Comparison of ENCODE assay signal across 12 cellular contexts in the genomic region with DNA sequence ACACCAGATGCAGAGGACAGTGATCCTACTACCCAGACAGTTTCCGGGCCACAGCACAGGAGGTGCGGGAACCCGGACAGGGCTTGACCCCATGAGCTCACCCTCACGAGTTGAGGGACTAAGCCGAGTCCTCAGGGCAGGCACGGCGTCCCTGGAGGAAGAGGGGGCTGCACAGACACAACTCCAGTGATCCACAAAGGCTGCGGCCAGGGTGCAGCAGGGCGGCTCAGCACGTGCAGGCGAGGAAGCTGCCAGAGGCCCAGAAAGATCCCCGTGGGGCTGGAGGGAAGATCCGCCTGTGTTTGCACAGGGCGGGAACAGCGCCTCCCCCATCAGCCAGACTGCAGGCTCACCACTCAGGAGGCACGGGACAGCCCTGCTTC. TPM values are rescaled to one million over a fixed set of nuclear protein-coding genes. Genes with fewer than 3 reads are reported as not detected.
DNase-seq lines count a peak whose midpoint lies in the region; ATAC-seq, FAIRE-seq and TF ChIP-seq lines count a peak whose summit lies in the region.
"Had no signal": no experiment of that assay in that cellular context is flagged by ENCODE, and none has a peak within 500 bp of the region (broad histone marks: within the 10 kb centered on the region; RNA-seq: fewer than 3 reads in every experiment).

No MANE protein-coding gene starts in this region.

- ATAC-seq in Right ventricle myocardium inferior (peak; percentile 37), lower lobe of right lung (peak in 1 of 2 donors; percentile 2)

- H3K4me3 ChIP-seq in lower lobe of right lung = peak overlapping the region; percentile 67
- H3K4me3 ChIP-seq in uterus = peak overlapping the region in 1 of 2 donors; percentile 58
- H3K4me3 ChIP-seq in small intestine (ENCODE audit: low read depth in 1 of 2, low read length in 2 of 2) = no peak overlapping the region
- no peak overlapping the region for H3K4me3 ChIP-seq in brain microvascular endothelial cell (ENCODE audit: low read depth, low read length)
- no peak overlapping the region for H3K4me3 ChIP-seq in CD4-positive, alpha-beta memory T cell (ENCODE audit: low read length in 2 of 2)

- H3K4me1 Mint-ChIP-seq in brain = peaks cover 32% of the 10 kb centered on the region
- H3K4me1 Mint-ChIP-seq in CD4-positive, alpha-beta memory T cell = peaks cover 5 to 18% (median 9%) of the 10 kb centered on the region in 4 donors

- no peak for FAIRE-seq in small intestine (lab: Jason Lieb, UNC)
- FAIRE-seq: bronchial epithelial cell had no signal

- H3K27ac Mint-ChIP-seq in brain = peak overlapping the region in 1 of 5 experiments; percentile 93
- no peak overlapping the region for H3K27ac Mint-ChIP-seq in CD4-positive, alpha-beta memory T cell

- intact Hi-C loops in Right ventricle myocardium inferior (cut with DNase I) (loop anchor here (2.0 to 10.0 kb wide), 3 partner anchors 480 to 1194 kb away; a partner anchor contains a TSS), cardiac septum (cut with DNase I) (loop anchor here (2.0 kb wide), 2 partner anchors 472 to 1192 kb away; no protein-coding TSS in a partner anchor), lower lobe of right lung (cut with DNase I) (no loop called here), uterus (cut with DNase I; ENCODE audit: low total_unique reads) (no loop called here)
- intact Hi-C loops in CD4-positive, alpha-beta memory T cell (cut with micrococcal nuclease) = loop anchor here (2.0 to 10.0 kb wide), 2 partner anchors 14 to 110 kb away; a partner anchor contains a TSS

- H3K27me3 ChIP-seq in lower lobe of right lung (ENCODE audit: low read depth) = no peaks in the 10 kb centered on the region
- H3K27me3 ChIP-seq in uterus = no peaks in the 10 kb centered on the region
- H3K27me3 ChIP-seq in small intestine (ENCODE audit: control insufficient read depth in 2 of 2, insufficient read depth in 2 of 2, low read length in 2 of 2) = no peaks in the 10 kb centered on the region
- no peaks in the 10 kb centered on the region for H3K27me3 ChIP-seq in brain microvascular endothelial cell (replicated peaks)
- peaks cover 9% of the 10 kb centered on the region for H3K27me3 ChIP-seq in CD4-positive, alpha-beta memory T cell (ENCODE audit: insufficient read depth, low read length)
- H3K27me3 ChIP-seq: upper lobe of left lung had no signal

- DNase-seq in Right ventricle myocardium inferior (ENCODE audit: missing footprints) (peak; percentile 67), cardiac septum (ENCODE audit: low spot score) (no peak), lower lobe of right lung (no peak), uterus (peak; percentile 43 to 64), small intestine (no peak), brain microvascular endothelial cell (no peak)
- no peak for DNase-seq in CD4-positive, alpha-beta memory T cell

- POLR2A ChIA-PET in CD4-positive, alpha-beta memory T cell (lab: Charles Lee; ENCODE audit: partially characterized antibody) = no interaction called here

- H3K4me1 ChIP-seq in lower lobe of right lung (peaks cover 14% of the 10 kb centered on the region), uterus (no peaks in the 10 kb centered on the region), small intestine (ENCODE audit: control insufficient read depth in 2 of 2, insufficient read depth in 1 of 2, low read depth in 1 of 2, low read length in 1 of 2) (no peaks in the 10 kb centered on the region)
- H3K4me1 ChIP-seq in CD4-positive, alpha-beta memory T cell (ENCODE audit: insufficient read depth, low read length) = peaks cover 14% of the 10 kb centered on the region

- H3K9me3 ChIP-seq in lower lobe of right lung (no peaks in the 10 kb centered on the region), uterus (no peaks in the 10 kb centered on the region), small intestine (ENCODE audit: control insufficient read depth, low read depth) (no peaks in the 10 kb centered on the region)
- H3K9me3 ChIP-seq in CD4-positive, alpha-beta memory T cell (ENCODE audit: control insufficient read depth in 1 of 2, low read length in 2 of 2) = no peaks in the 10 kb centered on the region
- H3K9me3 ChIP-seq: HAP-1, spleen, upper lobe of left lung had no signal

- H3K27me3 Mint-ChIP-seq in brain = peaks cover 40% of the 10 kb centered on the region
- H3K27me3 Mint-ChIP-seq in CD4-positive, alpha-beta memory T cell = peaks cover 32 to 41% of the 10 kb centered on the region in 2 donors

- no peaks in the 10 kb centered on the region for H3K9me3 Mint-ChIP-seq in brain
- no peaks in the 10 kb centered on the region for H3K9me3 Mint-ChIP-seq in CD4-positive, alpha-beta memory T cell

- peak overlapping the region in 4 of 5 experiments; percentile 85 to 92 (median 86) for H3K4me3 Mint-ChIP-seq in brain
- H3K4me3 Mint-ChIP-seq in CD4-positive, alpha-beta memory T cell = peak overlapping the region in 3 of 8 donors; percentile 93 to 94 (median 94)

- CTCF ChIA-PET in CD4-positive, alpha-beta memory T cell (lab: Charles Lee; ENCODE audit: partially characterized antibody) = interaction anchor here (1.0 to 7.6 kb wide), 8 partner anchors 9 to 1195 kb away, joined by 3 to 70 read pairs (median 10); no protein-coding TSS in a partner anchor

- H3K27ac ChIP-seq in lower lobe of right lung (no peak overlapping the region), uterus (peak overlapping the region; percentile 71 to 81), small intestine (ENCODE audit: low read depth in 1 of 2, low read length in 1 of 2) (no peak overlapping the region), brain microvascular endothelial cell (no peak overlapping the region)
- no peak overlapping the region for H3K27ac ChIP-seq in CD4-positive, alpha-beta memory T cell (ENCODE audit: low read depth, low read length)

- TF ChIP-seq POLR2A in uterus (IDR thresholded peaks at IDR 0.05) = no peak

- TF ChIP-seq CTCF in brain (conservative IDR thresholded peaks at IDR 0.05) (no peak), lower lobe of right lung (IDR thresholded peaks at IDR 0.05) (no peak), uterus (IDR thresholded peaks at IDR 0.05) (no peak), brain microvascular endothelial cell (IDR thresholded peaks at IDR 0.05; ENCODE audit: low read depth, low read length, missing control alignments) (no peak)

- in situ Hi-C loops in brain microvascular endothelial cell (cut with HindIII; ENCODE audit: low pct_ligation_motif_present, low sequenced_read_pairs) = loop anchor here (25.0 kb wide), 1 partner anchor 1203 kb away; no protein-coding TSS in a partner anchor

- 46 to 49% (median 46%) methylated on average over 16 of the region's 16 CpGs for WGBS in small intestine, 3 donors

- H3K36me3 ChIP-seq in lower lobe of right lung (no peaks in the 10 kb centered on the region), uterus (no peaks in the 10 kb centered on the region), small intestine (ENCODE audit: control insufficient read depth in 2 of 2, insufficient read depth in 2 of 2, low read length in 2 of 2) (no peaks in the 10 kb centered on the region), brain microvascular endothelial cell (replicated peaks) (no peaks in the 10 kb centered on the region)
- no peaks in the 10 kb centered on the region for H3K36me3 ChIP-seq in CD4-positive, alpha-beta memory T cell (ENCODE audit: insufficient read depth, low read length)
- H3K36me3 ChIP-seq: HAP-1, spleen, upper lobe of left lung had no signal

- no peaks in the 10 kb centered on the region for H3K36me3 Mint-ChIP-seq in brain
- H3K36me3 Mint-ChIP-seq in CD4-positive, alpha-beta memory T cell = no peaks in the 10 kb centered on the region

RNA-seq across cellular contexts. Expression of a gene that starts 45.9 kb away (rescaled TPM):
- not detected for total RNA-seq in Right ventricle myocardium inferior
- not detected for total RNA-seq in cardiac septum
- not detected for polyA plus RNA-seq in brain (ENCODE audit: insufficient read depth, low read depth, low replicate concordance)
- not detected for total RNA-seq in lower lobe of right lung
- under 1 TPM in 1 of 4 donors, not detected in 3; 0.69 TPM for total RNA-seq in uterus
- polyA plus RNA-seq in small intestine = under 1 TPM in 1 of 3 donors, not detected in 2; 0.28 TPM
- total RNA-seq in CD4-positive, alpha-beta memory T cell = not detected
- polyA plus RNA-seq in CD4-positive, alpha-beta memory T cell = not detected
- total RNA-seq: bronchial epithelial cell, spleen had no signal

Comparison
In these comparisons a context has a peak if more than half of its experiments do, and no peak if none do; other contexts are left out.
1. DNase-seq: peak in Right ventricle myocardium inferior (single experiment) and uterus (2 of 2); none in cardiac septum (single experiment), lower lobe of right lung (single experiment), small intestine (single experiment), brain microvascular endothelial cell (single experiment) and CD4-positive, alpha-beta memory T cell (0 of 5).
2. H3K27ac ChIP-seq: peak in uterus (2 of 2); none in lower lobe of right lung (single experiment), small intestine (0 of 2), brain microvascular endothelial cell (single experiment) and CD4-positive, alpha-beta memory T cell (single experiment).
3. intact Hi-C loops: an anchor here in Right ventricle myocardium inferior (2.0 to 10.0 kb wide), cardiac septum (2.0 kb wide) and CD4-positive, alpha-beta memory T cell (2.0 to 10.0 kb wide); none called in lower lobe of right lung and uterus.